Comparison of ENCODE assay signal across 1 cellular context in the genomic region with DNA sequence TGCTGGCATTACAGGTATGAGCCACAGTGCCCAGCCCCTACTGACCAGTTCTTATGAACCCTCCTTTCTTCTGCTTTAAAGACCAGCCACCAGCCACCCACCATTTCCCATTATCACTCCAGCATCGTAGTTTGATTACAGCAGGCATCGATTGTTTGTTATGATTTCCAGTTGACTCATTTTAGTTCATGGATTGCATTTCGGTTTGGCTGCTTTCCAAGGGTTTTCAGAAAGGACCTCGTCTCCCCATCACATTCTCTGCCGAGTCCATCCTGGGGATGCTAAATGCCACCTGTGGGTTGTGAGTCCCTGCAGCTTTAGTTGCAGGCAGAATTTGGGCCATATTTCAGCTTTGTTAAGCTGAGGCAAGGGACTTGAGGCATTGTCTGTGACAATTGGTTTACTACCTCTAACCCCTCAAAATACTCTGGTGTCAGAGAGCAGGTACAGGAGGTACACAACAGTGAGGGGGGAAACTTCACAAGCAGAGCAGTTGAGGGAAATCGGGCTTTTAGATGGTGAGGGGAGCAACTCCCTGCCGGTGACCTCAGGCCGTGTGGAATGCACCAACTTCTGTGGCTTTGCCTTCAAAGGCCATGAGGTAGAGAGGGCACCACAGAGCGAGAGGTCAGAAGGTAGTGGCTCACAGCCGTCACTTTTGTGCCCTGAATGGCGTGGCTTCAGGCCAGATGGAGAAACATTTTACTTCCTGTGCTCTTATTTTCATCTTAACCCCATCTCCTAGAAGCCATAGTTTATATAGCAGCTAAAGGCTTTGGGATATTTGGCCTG.
TF ChIP-seq lines count a peak whose summit lies in the region.

No MANE protein-coding gene starts in this region.

TF ChIP-seq in IMR-90, 13 proteins besides CTCF, POLR2A, EP300 and RAD21:
- TF ChIP-seq RFX5 (IDR thresholded peaks at IDR 0.05; ENCODE audit: low read depth, low read length) (no peak), FOS (IDR thresholded peaks at IDR 0.05; ENCODE audit: low read depth, low read length) (peak; percentile 23; the same call in 1 of the 2 replicates), CEBPB (IDR thresholded peaks at IDR 0.05; ENCODE audit: low read depth, low read length) (peak; percentile 53)
